ENCODE assay signal across 11 cellular contexts in genomic region chr3:149886957-149887356, GRCh38.
"Had no signal": no experiment of that assay in that cellular context is flagged by ENCODE, and none has a peak within 500 bp of the region (broad histone marks: within the 10 kb centered on the region; RNA-seq: fewer than 3 reads in every experiment).

No MANE protein-coding gene starts in this region.

- DNase-seq: activated CD4-positive, alpha-beta T cell treated with anti-CD3 and anti-CD28 coated beads, Interleukin-2, amount 50 U/mL, for 1 hour; activated CD4-positive, CD25-positive, alpha-beta regulatory T cell; activated naive CD4-positive, alpha-beta T cell treated with anti-CD3 and anti-CD28 coated beads for 36 hours; activated T-cell treated with anti-CD3 and anti-CD28 coated beads for 4 hours; heart right ventricle; naive B cell; tibial artery had no signal

- H3K4me3 ChIP-seq: heart right ventricle, skin epidermis, tibial artery had no signal

- ATAC-seq: activated T-helper 17 cell treated with anti-CD3 and anti-CD28 coated beads, Interleukin-2, amount 50 U/mL, for 72 hours; heart right ventricle had no signal

- H3K27ac ChIP-seq: heart right ventricle, skin epidermis, tibial artery had no signal

- H3K27me3 ChIP-seq: heart right ventricle, tibial artery had no signal

- H3K27ac Mint-ChIP-seq: activated naive CD4-positive, alpha-beta T cell treated with anti-CD3 and anti-CD28 coated beads for 36 hours; activated T-helper 17 cell treated with anti-CD3 and anti-CD28 coated beads, Interleukin-2, amount 50 U/mL, for 72 hours had no signal

- H3K4me3 Mint-ChIP-seq: activated naive CD4-positive, alpha-beta T cell treated with anti-CD3 and anti-CD28 coated beads for 36 hours; activated T-helper 17 cell treated with anti-CD3 and anti-CD28 coated beads, Interleukin-2, amount 50 U/mL, for 72 hours; naive B cell had no signal

- H3K27me3 Mint-ChIP-seq: activated T-helper 17 cell treated with anti-CD3 and anti-CD28 coated beads, Interleukin-2, amount 50 U/mL, for 72 hours; naive B cell had no signal

- FAIRE-seq: colon, frontal cortex had no signal
